Comparison of ENCODE assay signal across 17 cellular contexts in genomic region chr6:16402501-16402900, GRCh38.
A peak's percentile ranks its signal among the peaks of the same experiment; 100 is the strongest.
DNase-seq lines count a peak whose midpoint lies in the region; ATAC-seq and TF ChIP-seq lines count a peak whose summit lies in the region.
"Had no signal": no experiment of that assay in that cellular context is flagged by ENCODE, and none has a peak within 500 bp of the region (broad histone marks: within the 10 kb centered on the region; RNA-seq: fewer than 3 reads in every experiment).

No MANE protein-coding gene starts in this region.

- no peak overlapping the region for H3K4me3 ChIP-seq in muscle layer of colon (ENCODE audit: low read depth in 1 of 2, low read length in 2 of 2)

- no peak overlapping the region for H3K4me3 Mint-ChIP-seq in activated CD4-positive, alpha-beta T cell treated with anti-CD3 and anti-CD28 coated beads, Interleukin-2, amount 10 ng/mL, durations not matched to agents 24 days and 14 days
- no peak overlapping the region for H3K4me3 Mint-ChIP-seq in chondrocyte (ENCODE audit: unreplicated experiment)
- H3K4me3 Mint-ChIP-seq: activated T-cell treated with anti-CD3 and anti-CD28 coated beads, Interleukin-2, amount 50 U/mL, for 24 hours; immature natural killer cell had no signal

- H3K36me3 ChIP-seq in muscle layer of colon (ENCODE audit: insufficient read depth, low read length): no peaks in the 10 kb centered on the region

- H3K36me3 Mint-ChIP-seq in activated CD4-positive, alpha-beta T cell treated with anti-CD3 and anti-CD28 coated beads, Interleukin-2, amount 10 ng/mL, durations not matched to agents 24 days and 14 days (ENCODE audit: low read depth): peaks cover 24% of the 10 kb centered on the region
- peaks cover 3% of the 10 kb centered on the region for H3K36me3 Mint-ChIP-seq in chondrocyte (ENCODE audit: low read depth)

- no peaks in the 10 kb centered on the region for H3K27me3 Mint-ChIP-seq in activated CD4-positive, alpha-beta T cell treated with anti-CD3 and anti-CD28 coated beads, Interleukin-2, amount 10 ng/mL, durations not matched to agents 24 days and 14 days
- no peaks in the 10 kb centered on the region for H3K27me3 Mint-ChIP-seq in chondrocyte (ENCODE audit: low read depth)
- H3K27me3 Mint-ChIP-seq: activated T-cell treated with anti-CD3 and anti-CD28 coated beads, Interleukin-2, amount 50 U/mL, for 24 hours; CD8-positive, alpha-beta memory T cell had no signal

- DNase-seq in activated CD4-positive, alpha-beta T cell treated with anti-CD3 and anti-CD28 coated beads, Interleukin-2, amount 10 ng/mL, durations not matched to agents 24 days and 14 days: no peak
- no peak for DNase-seq in activated CD4-positive, alpha-beta T cell treated with anti-CD3 and anti-CD28 coated beads for 1 hour
- DNase-seq in chondrocyte (ENCODE audit: low spot score) (no peak), ureter (ENCODE audit: low spot score) (peak; percentile 55), A172 (ENCODE audit: low spot score) (no peak)
- DNase-seq: 8988T; activated CD4-positive, alpha-beta T cell treated with anti-CD3 and anti-CD28 coated beads for 48 hours; activated T-cell treated with anti-CD3 and anti-CD28 coated beads, Interleukin-2, amount 50 U/mL, for 24 hours; CD8-positive, alpha-beta memory T cell; GOT3; immature natural killer cell; midbrain; NCI-H1105; T-helper 2 cell had no signal

- no peaks in the 10 kb centered on the region for H3K9me3 ChIP-seq in muscle layer of colon (ENCODE audit: low read length)

- H3K27ac ChIP-seq in muscle layer of colon (ENCODE audit: low read depth, low read length): peak overlapping the region; percentile 37

- peaks cover 28% of the 10 kb centered on the region for H3K4me1 Mint-ChIP-seq in activated CD4-positive, alpha-beta T cell treated with anti-CD3 and anti-CD28 coated beads, Interleukin-2, amount 10 ng/mL, durations not matched to agents 24 days and 14 days
- H3K4me1 Mint-ChIP-seq in chondrocyte (ENCODE audit: low read depth): peaks cover 91% of the 10 kb centered on the region

- ATAC-seq in GM18498 (IDR thresholded peaks at IDR 0.05; ENCODE audit: unreplicated experiment) (no peak), HG03457 (IDR thresholded peaks at IDR 0.05; ENCODE audit: unreplicated experiment) (no peak)

- intact Hi-C loops in activated CD4-positive, alpha-beta T cell treated with anti-CD3 and anti-CD28 coated beads, Interleukin-2, amount 10 ng/mL, durations not matched to agents 24 days and 14 days (cut with micrococcal nuclease): loop anchor here (10.0 kb wide), 1 partner anchor 552 kb away; no protein-coding TSS in a partner anchor

- no peak overlapping the region for H3K9ac ChIP-seq in muscle layer of colon (ENCODE audit: low read length)

- TF ChIP-seq CTCF in chondrocyte (IDR thresholded peaks at IDR 0.05): no peak

- no peaks in the 10 kb centered on the region for H3K9me3 Mint-ChIP-seq in activated CD4-positive, alpha-beta T cell treated with anti-CD3 and anti-CD28 coated beads, Interleukin-2, amount 10 ng/mL, durations not matched to agents 24 days and 14 days
- peaks cover 4% of the 10 kb centered on the region for H3K9me3 Mint-ChIP-seq in chondrocyte (ENCODE audit: low read depth)
- H3K9me3 Mint-ChIP-seq: activated T-cell treated with anti-CD3 and anti-CD28 coated beads, Interleukin-2, amount 50 U/mL, for 24 hours; CD8-positive, alpha-beta memory T cell; immature natural killer cell had no signal

- H3K4me1 ChIP-seq in muscle layer of colon (ENCODE audit: insufficient read depth, low read length): peaks cover 75% of the 10 kb centered on the region

- no peaks in the 10 kb centered on the region for H3K27me3 ChIP-seq in muscle layer of colon (ENCODE audit: control insufficient read depth in 1 of 2, insufficient read depth in 2 of 2, low read length in 2 of 2)

- H3K27ac Mint-ChIP-seq in activated CD4-positive, alpha-beta T cell treated with anti-CD3 and anti-CD28 coated beads, Interleukin-2, amount 10 ng/mL, durations not matched to agents 24 days and 14 days: peak overlapping the region; percentile 27
- peak overlapping the region; percentile 95 for H3K27ac Mint-ChIP-seq in chondrocyte (ENCODE audit: unreplicated experiment)
- H3K27ac Mint-ChIP-seq: activated T-cell treated with anti-CD3 and anti-CD28 coated beads, Interleukin-2, amount 50 U/mL, for 24 hours had no signal
